Comparison of ENCODE assay signal across 16 cellular contexts in genomic region chr3:195467641-195468390, GRCh38. TPM values are rescaled to one million over a fixed set of nuclear protein-coding genes. Genes with fewer than 3 reads are reported as not detected.
A peak's percentile ranks its signal among the peaks of the same experiment; 100 is the strongest.
DNase-seq lines count a peak whose midpoint lies in the region; ATAC-seq and TF ChIP-seq lines count a peak whose summit lies in the region.
"Had no signal": no experiment of that assay in that cellular context is flagged by ENCODE, and none has a peak within 500 bp of the region (broad histone marks: within the 10 kb centered on the region; RNA-seq: fewer than 3 reads in every experiment).

No MANE protein-coding gene starts in this region.

- intact Hi-C loops in mammary epithelial cell (cut with micrococcal nuclease) (no loop called here), breast epithelium (cut with DNase I; ENCODE audit: low total_unique reads) (no loop called here), activated B cell treated with CpG ODN at 0.5 μM for 24 hours (cut with micrococcal nuclease) (no loop called here)

- H3K9ac ChIP-seq in mammary epithelial cell (ENCODE audit: insufficient read depth, low read length), result no peak overlapping the region
- H3K9ac ChIP-seq: BLaER1 had no signal

- H4K20me1 ChIP-seq in mammary epithelial cell (ENCODE audit: insufficient read depth, low read length), result no peaks in the 10 kb centered on the region
- H4K20me1 ChIP-seq: BLaER1 had no signal

- no peaks in the 10 kb centered on the region for H3K36me3 Mint-ChIP-seq in activated B cell treated with CpG ODN at 0.5 μM for 24 hours (ENCODE audit: low read depth)
- H3K36me3 Mint-ChIP-seq: brain had no signal

- no peak overlapping the region for H3K4me3 ChIP-seq in mammary epithelial cell (replicated peaks in 1 of 3; ENCODE audit: insufficient read depth in 1 of 3, low read depth in 2 of 3, low read length in 3 of 3)
- H3K4me3 ChIP-seq in breast epithelium, result no peak overlapping the region
- H3K4me3 ChIP-seq: BLaER1, lung, ovary had no signal

- WGBS in mammary epithelial cell (ENCODE audit: low coverage, missing lambda C conversion rate), result 93% methylated on average over 5 of the region's 5 CpGs

- H3K9me3 ChIP-seq in mammary epithelial cell (replicated peaks; ENCODE audit: insufficient read depth, low read length), result peaks cover 7% of the 10 kb centered on the region
- no peaks in the 10 kb centered on the region for H3K9me3 ChIP-seq in breast epithelium
- H3K9me3 ChIP-seq: ovary had no signal

- H3K4me2 ChIP-seq in mammary epithelial cell (ENCODE audit: insufficient read depth, low read depth, low read length), result no peak overlapping the region
- H3K4me2 ChIP-seq: BLaER1 had no signal

- H3K4me3 Mint-ChIP-seq in activated B cell treated with CpG ODN at 0.5 μM for 24 hours, result no peak overlapping the region
- H3K4me3 Mint-ChIP-seq: brain had no signal

- in situ Hi-C loops in mammary epithelial cell (cut with MboI; ENCODE audit: low sequenced_read_pairs in 2 of 2), result no loop called here

- CTCF ChIA-PET in mammary epithelial cell (lab: Charles Lee; ENCODE audit: low non-redundant PET) (no interaction called here), activated B cell treated with CpG ODN at 0.5 μM for 24 hours (lab: Charles Lee) (no interaction called here)

- H2AFZ ChIP-seq in mammary epithelial cell (ENCODE audit: low read depth, low read length), result no peak overlapping the region

- H3K27me3 ChIP-seq in mammary epithelial cell (ENCODE audit: insufficient read depth, low read length), result no peaks in the 10 kb centered on the region
- H3K27me3 ChIP-seq in breast epithelium, result no peaks in the 10 kb centered on the region
- H3K27me3 ChIP-seq: BLaER1, ovary had no signal

- peak overlapping the region; percentile 25 for H3K27ac Mint-ChIP-seq in activated B cell treated with CpG ODN at 0.5 μM for 24 hours
- H3K27ac Mint-ChIP-seq: brain had no signal

- no peaks in the 10 kb centered on the region for H3K79me2 ChIP-seq in mammary epithelial cell (ENCODE audit: insufficient read depth, low read length)

- H3K36me3 ChIP-seq in mammary epithelial cell (ENCODE audit: insufficient read depth, low read length), result no peaks in the 10 kb centered on the region
- no peaks in the 10 kb centered on the region for H3K36me3 ChIP-seq in breast epithelium
- H3K36me3 ChIP-seq: BLaER1, ovary had no signal

- TF ChIP-seq CTCF in mammary epithelial cell (conservative IDR thresholded peaks at IDR 0.05 in 1 of 2, IDR thresholded peaks at IDR 0.05 in 1 of 2; ENCODE audit: extremely low read depth in 1 of 2, insufficient read depth in 1 of 2, low read depth in 1 of 2, low read length in 2 of 2) (no peak), breast epithelium (IDR thresholded peaks at IDR 0.05) (no peak), activated B cell treated with CpG ODN at 0.5 μM for 24 hours (IDR thresholded peaks at IDR 0.05) (no peak)

- no peaks in the 10 kb centered on the region for H3K27me3 Mint-ChIP-seq in activated B cell treated with CpG ODN at 0.5 μM for 24 hours
- H3K27me3 Mint-ChIP-seq: brain had no signal

- POLR2A ChIA-PET in activated B cell treated with CpG ODN at 0.5 μM for 24 hours (lab: Charles Lee), result no interaction called here

- dilution Hi-C loops in mammary epithelial cell (cut with HindIII; ENCODE audit: low sequenced_read_pairs), result no loop called here

- no peak for TF ChIP-seq POLR2A in breast epithelium (IDR thresholded peaks at IDR 0.05)

- peaks cover 14% of the 10 kb centered on the region for H3K9me3 Mint-ChIP-seq in activated B cell treated with CpG ODN at 0.5 μM for 24 hours

- ATAC-seq in activated B cell treated with CpG ODN at 0.5 μM for 24 hours (ENCODE audit: low read depth) (no peak), GM21529 (IDR thresholded peaks at IDR 0.05; ENCODE audit: unreplicated experiment) (no peak), SK-N-SH treated with all-trans-retinoic acid at 6 μM for 48 hours (no peak; the same call in 2 of the 3 replicates), GM19463 (IDR thresholded peaks at IDR 0.05; ENCODE audit: unreplicated experiment) (no peak)

- BruUV-seq in mammary epithelial cell (replicated peaks; lab: Mats Ljungman, UMichigan), result no TSS peak

- H3K4me1 Mint-ChIP-seq in activated B cell treated with CpG ODN at 0.5 μM for 24 hours, result peaks cover 6% of the 10 kb centered on the region
- H3K4me1 Mint-ChIP-seq: brain had no signal

- no peaks in the 10 kb centered on the region for H3K4me1 ChIP-seq in mammary epithelial cell (ENCODE audit: insufficient read depth, low read length)
- H3K4me1 ChIP-seq in breast epithelium, result no peaks in the 10 kb centered on the region
- H3K4me1 ChIP-seq: BLaER1 had no signal

- no peak overlapping the region for H3K27ac ChIP-seq in mammary epithelial cell (ENCODE audit: insufficient read depth, low read depth, low read length)
- H3K27ac ChIP-seq in breast epithelium, result no peak overlapping the region
- H3K27ac ChIP-seq: BLaER1, ovary had no signal

- DNase-seq in mammary epithelial cell, result peak; percentile 65
- no peak for DNase-seq in breast epithelium (ENCODE audit: low spot score in 2 of 2)
- no peak for DNase-seq in activated B cell treated with CpG ODN at 0.5 μM for 24 hours
- DNase-seq in fibroblast of peridontal ligament (ENCODE audit: extremely low read depth), result peak; percentile 47
- peak; percentile 4 for DNase-seq in superior temporal gyrus (ENCODE audit: extremely low spot score)
- DNase-seq: hippocampal formation; Kasumi-1; NCI-H2081; NK-92 treated with Interleukin-12 subunit alpha and Interleukin-12 subunit beta, amount 100 ng/mL, for 24 hours; ovary had no signal

TF ChIP-seq in SK-N-SH treated with all-trans-retinoic acid at 6 μM for 48 hours, 23 proteins besides CTCF, POLR2A, EP300 and RAD21:
- TF ChIP-seq ZFP3 (CRISPR knock-in tag; IDR thresholded peaks at IDR 0.05) (no peak), PPARA (CRISPR knock-in tag; IDR thresholded peaks at IDR 0.05; ENCODE audit: borderline replicate concordance) (no peak), POU6F1 (CRISPR knock-in tag; IDR thresholded peaks at IDR 0.05; ENCODE audit: borderline replicate concordance, low read depth) (no peak), ARNTL (CRISPR knock-in tag; IDR thresholded peaks at IDR 0.05; ENCODE audit: borderline replicate concordance, low read depth) (no peak), CSDC2 (CRISPR knock-in tag; IDR thresholded peaks at IDR 0.05) (no peak), RARB (CRISPR knock-in tag; IDR thresholded peaks at IDR 0.05) (no peak), ZNF8 (CRISPR knock-in tag; IDR thresholded peaks at IDR 0.05) (no peak), ESRRG (CRISPR knock-in tag; IDR thresholded peaks at IDR 0.05) (no peak), TSHZ2 (CRISPR knock-in tag; IDR thresholded peaks at IDR 0.05) (no peak), ISL1 (CRISPR knock-in tag; IDR thresholded peaks at IDR 0.05) (no peak), CSRNP3 (CRISPR knock-in tag; IDR thresholded peaks at IDR 0.05) (no peak)

RNA-seq across cellular contexts. Expression of gene ACAP2, which starts 25.0 kb away (rescaled TPM):
- 10 to 100 TPM; 46.6 to 59.2 TPM for total RNA-seq in mammary epithelial cell
- polyA plus RNA-seq in mammary epithelial cell, result 10.7 TPM
- polyA minus RNA-seq in mammary epithelial cell, result 37.9 TPM
- 10 to 100 TPM; 60.0 to 87.1 (median 63.0) TPM for total RNA-seq in breast epithelium
- total RNA-seq in activated B cell treated with CpG ODN at 0.5 μM for 24 hours, result 75.5 and 89.7 TPM in 2 replicates

Comparison
In these comparisons a context has a peak if more than half of its experiments do, and no peak if none do; other contexts are left out.
1. DNase-seq: peak in mammary epithelial cell (single experiment), fibroblast of peridontal ligament (single experiment) and superior temporal gyrus (single experiment); none in breast epithelium (0 of 2) and activated B cell treated with CpG ODN at 0.5 μM for 24 hours (single experiment).